ENCODE assay signal across 9 cellular contexts in genomic region chr16:6682142-6682811, GRCh38.
A peak's percentile ranks its signal among the peaks of the same experiment; 100 is the strongest.
DNase-seq lines count a peak whose midpoint lies in the region; ATAC-seq and TF ChIP-seq lines count a peak whose summit lies in the region.
"Had no signal": no experiment of that assay in that cellular context is flagged by ENCODE, and none has a peak within 500 bp of the region (broad histone marks: within the 10 kb centered on the region; RNA-seq: fewer than 3 reads in every experiment).

No MANE protein-coding gene starts in this region.

- H3K36me3 Mint-ChIP-seq in endodermal cell (ENCODE audit: low read depth): no peaks in the 10 kb centered on the region

- ATAC-seq in HG03457 (IDR thresholded peaks at IDR 0.05; ENCODE audit: unreplicated experiment): no peak
- no peak for ATAC-seq in GM18907 (IDR thresholded peaks at IDR 0.05; ENCODE audit: unreplicated experiment)
- ATAC-seq in GM18520 (IDR thresholded peaks at IDR 0.05; ENCODE audit: unreplicated experiment): no peak
- ATAC-seq: HCT116 had no signal

- H3K9me3 ChIP-seq in endodermal cell (ENCODE audit: control insufficient read depth, low read length): peaks cover under 1% of the 10 kb centered on the region

- peaks cover 49% of the 10 kb centered on the region for H3K27me3 ChIP-seq in endodermal cell (ENCODE audit: control insufficient read depth, insufficient read depth, low read length, poor library complexity, severe bottlenecking)

- no peak overlapping the region for H3K27ac Mint-ChIP-seq in endodermal cell

- H3K9ac ChIP-seq in endodermal cell (ENCODE audit: extremely low read depth, low read length, poor library complexity, severe bottlenecking): no peak overlapping the region

- H3K36me3 ChIP-seq in endodermal cell (ENCODE audit: control insufficient read depth, insufficient read depth, low read length): no peaks in the 10 kb centered on the region

- H3K27me3 Mint-ChIP-seq in endodermal cell (ENCODE audit: insufficient read depth): peaks cover 51% of the 10 kb centered on the region

- peaks cover 9% of the 10 kb centered on the region for H3K4me1 Mint-ChIP-seq in endodermal cell

- peaks cover 5% of the 10 kb centered on the region for H3K4me1 ChIP-seq in endodermal cell (ENCODE audit: control insufficient read depth, insufficient read depth, low read length)

- no peak overlapping the region for H3K4me3 ChIP-seq in AG09309 (ENCODE audit: control insufficient read depth, low read depth, low read length)
- no peak overlapping the region for H3K4me3 ChIP-seq in endodermal cell (ENCODE audit: low read length)

- no peaks in the 10 kb centered on the region for H3K9me3 Mint-ChIP-seq in endodermal cell

- no peak for DNase-seq in AG09309 (ENCODE audit: low read depth)
- DNase-seq in NCI-H460 (ENCODE audit: extremely low read depth, low read depth): peak; percentile 20
- DNase-seq in endodermal cell: peak; percentile 92
- DNase-seq in pons (ENCODE audit: low spot score): peak; percentile 32

- TF ChIP-seq CTCF in AG09309 (IDR thresholded peaks at IDR 0.05; ENCODE audit: control insufficient read depth, insufficient read depth, low read depth, low read length, missing control alignments): peak; percentile 27
- peak; percentile 68 for TF ChIP-seq CTCF in GM12872 (IDR thresholded peaks at IDR 0.05; ENCODE audit: insufficient read depth, low read depth, low read length)
- TF ChIP-seq CTCF in endodermal cell (conservative IDR thresholded peaks at IDR 0.05): peak; percentile 93

- 54 to 64% methylated on average over 6 to 19 of the region's 19 CpGs for WGBS in endodermal cell (ENCODE audit: insufficient coverage in 1 of 2, insufficient read length in 1 of 2), 2 experiments

- H3K4me3 Mint-ChIP-seq in endodermal cell: no peak overlapping the region

- no peak overlapping the region for H3K27ac ChIP-seq in endodermal cell (ENCODE audit: low read depth, low read length)

Comparison
In these comparisons a context has a peak if more than half of its experiments do, and no peak if none do; other contexts are left out.
1. CTCF ChIP-seq: peak in every context shown above with its lines; median percentile 93 in endodermal cell; 68 in GM12872; 27 in AG09309.